In the genomic region with DNA sequence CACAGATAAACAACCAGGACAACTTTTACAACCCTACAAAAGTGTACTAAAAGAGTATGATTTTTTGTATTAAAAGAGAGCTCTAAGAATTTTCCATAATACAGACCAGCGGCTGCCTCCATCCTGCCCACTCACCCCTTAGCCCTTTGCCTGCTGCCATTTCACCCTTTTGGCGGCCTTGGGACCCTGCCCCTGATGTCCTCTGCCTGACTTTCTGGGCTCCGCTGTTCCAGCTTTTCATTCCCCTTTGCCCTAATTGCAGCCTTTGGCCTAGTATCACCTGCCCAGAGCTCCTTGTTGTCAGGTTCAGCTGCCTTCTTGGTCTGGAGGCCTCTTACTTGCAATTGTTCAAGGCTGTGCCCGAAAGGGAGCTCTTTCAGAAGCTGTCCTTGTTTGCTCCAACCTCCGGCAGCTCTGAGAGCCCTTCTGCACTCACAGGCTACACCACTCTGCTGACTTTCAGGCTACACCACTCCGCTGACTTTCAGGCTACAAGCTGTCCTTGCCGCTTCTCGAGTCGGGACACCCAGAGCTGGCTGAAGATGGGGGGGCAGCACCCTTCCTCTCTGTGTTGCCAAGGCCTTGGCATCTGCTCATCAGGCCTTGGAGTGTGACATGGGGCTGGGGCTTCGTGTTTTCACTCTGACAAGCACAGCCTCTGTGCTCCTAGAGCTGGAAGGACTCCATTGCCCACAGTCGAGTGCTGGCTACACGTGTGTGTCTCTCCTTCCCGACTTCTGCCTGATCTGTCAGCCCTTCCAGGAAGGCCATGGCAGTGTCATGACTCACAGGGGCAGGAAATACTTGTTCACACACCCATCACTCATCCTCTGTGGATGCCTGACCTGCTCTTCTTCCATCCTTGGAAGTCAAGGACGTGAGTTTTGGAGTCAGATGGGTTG, we compare ENCODE assay signal across 12 cellular contexts. TPM values are rescaled to one million over a fixed set of nuclear protein-coding genes. Genes with fewer than 3 reads are reported as not detected.
A peak's percentile ranks its signal among the peaks of the same experiment; 100 is the strongest.
DNase-seq lines count a peak whose midpoint lies in the region; ATAC-seq and TF ChIP-seq lines count a peak whose summit lies in the region.
"Had no signal": no experiment of that assay in that cellular context is flagged by ENCODE, and none has a peak within 500 bp of the region (broad histone marks: within the 10 kb centered on the region; RNA-seq: fewer than 3 reads in every experiment).

No MANE protein-coding gene starts in this region.

- TF ChIP-seq CTCF in adrenal gland (IDR thresholded peaks at IDR 0.05) (no peak), heart right ventricle (IDR thresholded peaks at IDR 0.05) (no peak)

- H3K27ac Mint-ChIP-seq in stimulated activated naive B cell treated with anti-CD40 and anti-IgM and Interleukin-4, amounts not matched to agents 10 μg/mL and 1 μg/mL and 100 μg/mL, for 72 hours, result no peak overlapping the region
- H3K27ac Mint-ChIP-seq: activated B cell treated with CpG ODN at 0.5 μM for 24 hours; stimulated activated naive CD8-positive, alpha-beta T cell treated with anti-CD3 and anti-CD28 coated beads, Interleukin-15, Interleukin-2, amounts not matched to agents 100 ng/mL and 50 ng/mL, for 24 hours had no signal

- H3K4me3 Mint-ChIP-seq in stimulated activated naive B cell treated with anti-CD40 and anti-IgM and Interleukin-4, amounts not matched to agents 10 μg/mL and 1 μg/mL and 100 μg/mL, for 72 hours, result no peak overlapping the region
- H3K4me3 Mint-ChIP-seq: activated B cell treated with CpG ODN at 0.5 μM for 24 hours; stimulated activated naive CD8-positive, alpha-beta T cell treated with anti-CD3 and anti-CD28 coated beads, Interleukin-15, Interleukin-2, amounts not matched to agents 100 ng/mL and 50 ng/mL, for 24 hours had no signal

- H3K9me3 ChIP-seq in adrenal gland (replicated peaks in 1 of 3) (peaks cover 0 to 6% (median 0%) of the 10 kb centered on the region in 3 donors), heart right ventricle (peaks cover 0 to 5% (median 0%) of the 10 kb centered on the region in 11 donors)

- DNase-seq in HCEC 1CT, result peak; percentile 9
- DNase-seq in adrenal gland, result peak; percentile 46 to 89 (median 74)
- DNase-seq in inferior parietal cortex (ENCODE audit: extremely low spot score), result peak; percentile 25
- DNase-seq in substantia nigra (lab: John Stamatoyannopoulos, UW), result peak in 15 of 49 donors; percentile 21 to 66 (median 43)
- no peak for DNase-seq in stimulated activated naive B cell treated with anti-CD40 and anti-IgM and Interleukin-4, amounts not matched to agents 10 μg/mL and 1 μg/mL and 100 μg/mL, for 72 hours
- DNase-seq in heart right ventricle, result no peak
- DNase-seq in NCI-H2081 (lab: John Stamatoyannopoulos, UW), result no peak
- DNase-seq: activated B cell treated with CpG ODN at 0.5 μM for 24 hours, DMS153, SIG-M5 had no signal

- H3K9me3 Mint-ChIP-seq in stimulated activated naive B cell treated with anti-CD40 and anti-IgM and Interleukin-4, amounts not matched to agents 10 μg/mL and 1 μg/mL and 100 μg/mL, for 72 hours, result peaks cover 0 to 2% of the 10 kb centered on the region in 2 donors
- H3K9me3 Mint-ChIP-seq: activated B cell treated with CpG ODN at 0.5 μM for 24 hours; stimulated activated naive CD8-positive, alpha-beta T cell treated with anti-CD3 and anti-CD28 coated beads, Interleukin-15, Interleukin-2, amounts not matched to agents 100 ng/mL and 50 ng/mL, for 24 hours had no signal

- H3K36me3 ChIP-seq in adrenal gland (replicated peaks in 1 of 2) (no peaks in the 10 kb centered on the region), heart right ventricle (no peaks in the 10 kb centered on the region)

- intact Hi-C loops in adrenal gland (cut with DNase I) (no loop called here), heart right ventricle (cut with DNase I) (no loop called here)

- TF ChIP-seq POLR2A in adrenal gland (IDR thresholded peaks at IDR 0.05), result no peak

- 55 to 66% (median 58%) methylated on average over 10 to 14 of the region's 14 CpGs for WGBS in adrenal gland, 4 donors
- WGBS in heart right ventricle, 2 donors, result 79 to 84% methylated on average over 14 of the region's 14 CpGs

- H3K27ac ChIP-seq in adrenal gland (peak overlapping the region in 2 of 5 donors; percentile 78 to 86), substantia nigra (ENCODE audit: low read depth, low read length, poor library complexity, severe bottlenecking) (peak overlapping the region; percentile 98), heart right ventricle (no peak overlapping the region)
- H3K27ac ChIP-seq: coronary artery had no signal

- H3K4me3 ChIP-seq in adrenal gland (no peak overlapping the region), heart right ventricle (no peak overlapping the region)
- H3K4me3 ChIP-seq: coronary artery had no signal

- H3K4me1 Mint-ChIP-seq in stimulated activated naive B cell treated with anti-CD40 and anti-IgM and Interleukin-4, amounts not matched to agents 10 μg/mL and 1 μg/mL and 100 μg/mL, for 72 hours, result peaks cover 2 to 12% of the 10 kb centered on the region in 2 donors

- no peak for ATAC-seq in stimulated activated naive B cell treated with anti-CD40 and anti-IgM and Interleukin-4, amounts not matched to agents 10 μg/mL and 1 μg/mL and 100 μg/mL, for 72 hours (replicated peaks)
- no peak for ATAC-seq in heart right ventricle

- H3K27me3 ChIP-seq in adrenal gland, result no peaks in the 10 kb centered on the region
- peaks cover 4 to 33% (median 28%) of the 10 kb centered on the region in 7 donors for H3K27me3 ChIP-seq in heart right ventricle

- no peaks in the 10 kb centered on the region for H3K36me3 Mint-ChIP-seq in stimulated activated naive B cell treated with anti-CD40 and anti-IgM and Interleukin-4, amounts not matched to agents 10 μg/mL and 1 μg/mL and 100 μg/mL, for 72 hours

- H3K27me3 Mint-ChIP-seq in stimulated activated naive B cell treated with anti-CD40 and anti-IgM and Interleukin-4, amounts not matched to agents 10 μg/mL and 1 μg/mL and 100 μg/mL, for 72 hours, result peaks cover 68 to 71% of the 10 kb centered on the region in 2 donors

- H3K4me1 ChIP-seq in adrenal gland (replicated peaks in 1 of 2), result peaks cover 8 to 32% of the 10 kb centered on the region in 2 donors
- H3K4me1 ChIP-seq in heart right ventricle, result peaks cover 3 to 50% (median 14%) of the 10 kb centered on the region in 9 donors

RNA-seq across cellular contexts. Expression of a gene that starts 43.1 kb away (rescaled TPM):
- 10 to 100 TPM; 21.3 to 88.9 (median 41.2) TPM for total RNA-seq in adrenal gland
- 10 to 100 TPM in 1 of 3 donors, 1 to 10 TPM in 2; 8.3 to 22.5 (median 8.7) TPM for polyA plus RNA-seq in adrenal gland
- 10 to 100 TPM; 18.8 to 40.0 (median 27.2) TPM for total RNA-seq in heart right ventricle
- polyA plus RNA-seq in heart right ventricle, result 10 to 100 TPM in 1 of 2 donors, 1 to 10 TPM in 1; 3.7 to 14.9 TPM

Comparison
In these comparisons a context has a peak if more than half of its experiments do, and no peak if none do; other contexts are left out.
1. DNase-seq: peak in HCEC 1CT (single experiment), adrenal gland (7 of 7) and inferior parietal cortex (single experiment); none in stimulated activated naive B cell treated with anti-CD40 and anti-IgM and Interleukin-4, amounts not matched to agents 10 μg/mL and 1 μg/mL and 100 μg/mL, for 72 hours (single experiment), heart right ventricle (0 of 2) and NCI-H2081 (0 of 2).